Comparison of ENCODE assay signal across 23 cellular contexts in the genomic region with DNA sequence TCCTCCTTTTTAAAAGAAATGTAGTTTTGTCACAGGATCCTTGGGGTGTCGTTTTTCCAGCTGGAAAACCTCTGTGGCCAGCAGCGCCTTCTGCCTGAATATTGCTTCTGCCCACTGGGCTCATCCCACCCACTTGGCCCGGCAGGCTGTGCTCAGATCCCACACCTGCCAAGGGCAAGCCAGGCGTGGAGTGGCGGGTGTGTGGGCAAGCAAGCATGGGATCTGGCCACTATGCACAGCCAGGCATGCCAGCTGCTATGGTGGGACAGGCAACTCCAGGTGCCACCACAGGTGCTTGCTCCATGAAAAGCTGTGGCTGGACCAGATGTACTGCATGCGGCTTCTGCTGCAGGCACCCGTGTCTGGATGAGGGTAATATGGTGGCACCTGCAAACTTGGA.
"Had no signal": no experiment of that assay in that cellular context is flagged by ENCODE, and none has a peak within 500 bp of the region (broad histone marks: within the 10 kb centered on the region; RNA-seq: fewer than 3 reads in every experiment).

No MANE protein-coding gene starts in this region.

- DNase-seq: IMR-90, Karpas-422, KG1, MG63, NCI-H1092, NCI-H1105 treated with DMSO at 0.1 percent for 48 hours, NCI-H1417 treated with DMSO at 0.1 percent for 48 hours, NCI-H146, NCI-H187, NCI-H2029, NCI-H2081 treated with DMSO at 0.1 percent for 48 hours, NCI-H2171, NCI-H226, NCI-H446, NCI-H510A, NCI-H524 treated with DMSO at 0.1 percent for 48 hours, NCI-H69, NCI-H774, Right ventricle myocardium superior, RPMI8226, SIG-M5, SK-N-SH had no signal

- H3K9ac ChIP-seq: SK-N-SH had no signal

- H3K4me2 ChIP-seq: SK-N-SH had no signal

- H3K9me3 ChIP-seq: MG63, SK-N-SH had no signal

- H3K36me3 ChIP-seq: MG63, SJSA1 had no signal

- H3K27me3 ChIP-seq: MG63 had no signal

- H3K27ac ChIP-seq: SJSA1 had no signal

- H3K4me3 ChIP-seq: MG63, SJSA1 had no signal
